Comparison of ENCODE assay signal across 8 cellular contexts in genomic region chr15:70528270-70528706, GRCh38.
DNase-seq lines count a peak whose midpoint lies in the region; ATAC-seq lines count a peak whose summit lies in the region.

No MANE protein-coding gene starts in this region.

- no peak overlapping the region for H3K9ac ChIP-seq in SK-N-MC (ENCODE audit: insufficient read length)

- no peaks in the 10 kb centered on the region for H3K9me3 ChIP-seq in SK-N-MC (ENCODE audit: low read depth, low read length)

- H3K36me3 ChIP-seq in SK-N-MC (ENCODE audit: insufficient read depth, low read length) = no peaks in the 10 kb centered on the region

- H3K27ac ChIP-seq in SK-N-MC = no peak overlapping the region

- ATAC-seq in activated CD4-positive, CD25-positive, alpha-beta regulatory T cell treated with anti-CD3 and anti-CD28 coated beads, Interleukin-2, amount 50 U/mL, for 24 hours = peak; percentile 92
- ATAC-seq in HG03175 (IDR thresholded peaks at IDR 0.05; ENCODE audit: unreplicated experiment) = peak; percentile 84
- ATAC-seq in GM21528 (IDR thresholded peaks at IDR 0.05; ENCODE audit: low FRiP score, unreplicated experiment) = no peak
- no peak for ATAC-seq in GM19328 (IDR thresholded peaks at IDR 0.05; ENCODE audit: unreplicated experiment)

- DNase-seq in activated CD4-positive, CD25-positive, alpha-beta regulatory T cell treated with anti-CD3 and anti-CD28 coated beads, Interleukin-2, amount 50 U/mL, for 72 hours = no peak
- DNase-seq in SK-N-MC (ENCODE audit: low read depth, low spot score) (peak; percentile 56), pulmonary artery endothelial cell (ENCODE audit: low read depth, low spot score) (peak; percentile 37)
- DNase-seq in activated naive CD8-positive, alpha-beta T cell treated with anti-CD3 and anti-CD28 coated beads, Interleukin-2, amount 50 U/mL, for 16 hours (ENCODE audit: low read depth, low spot score) = peak; percentile 29

- 0 out of 2 replicates have a peak overlapping the region, but pooled peaks have one; percentile 10 for H3K4me3 ChIP-seq in SK-N-MC

Comparison
In these comparisons a context has a peak if more than half of its experiments do, and no peak if none do; other contexts are left out.
1. ATAC-seq: peak in activated CD4-positive, CD25-positive, alpha-beta regulatory T cell treated with anti-CD3 and anti-CD28 coated beads, Interleukin-2, amount 50 U/mL, for 24 hours (2 of 2) and HG03175 (single experiment); none in GM21528 (single experiment) and GM19328 (single experiment).